Comparison of ENCODE assay signal across 10 cellular contexts in the genomic region with DNA sequence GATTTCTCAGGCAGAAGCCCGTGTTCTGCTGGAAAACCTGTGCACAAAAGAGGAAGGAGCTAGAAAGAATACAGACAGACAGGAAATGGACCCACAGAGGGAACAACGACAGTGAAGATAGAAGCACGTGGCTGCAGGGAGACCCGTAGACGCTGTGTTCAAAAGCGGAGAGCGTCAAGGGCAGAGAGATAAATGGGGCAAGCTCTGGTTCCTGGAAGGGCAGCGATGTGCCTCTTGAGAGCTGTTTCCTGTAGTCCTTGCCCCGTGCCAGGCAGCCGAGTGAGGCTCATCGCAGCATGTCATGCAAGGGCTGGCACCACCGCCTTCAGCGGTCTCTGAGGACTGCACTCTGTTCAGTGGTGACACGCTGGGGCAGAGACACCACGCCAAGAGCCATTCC. TPM values are rescaled to one million over a fixed set of nuclear protein-coding genes. Genes with fewer than 3 reads are reported as not detected.
A peak's percentile ranks its signal among the peaks of the same experiment; 100 is the strongest.
DNase-seq lines count a peak whose midpoint lies in the region; ATAC-seq and TF ChIP-seq lines count a peak whose summit lies in the region.
"Had no signal": no experiment of that assay in that cellular context is flagged by ENCODE, and none has a peak within 500 bp of the region (broad histone marks: within the 10 kb centered on the region; RNA-seq: fewer than 3 reads in every experiment).

No MANE protein-coding gene starts in this region.

- H3K27me3 Mint-ChIP-seq in H9 (ENCODE audit: low read depth) = no peaks in the 10 kb centered on the region
- no peaks in the 10 kb centered on the region for H3K27me3 Mint-ChIP-seq in WTC11 (ENCODE audit: low read depth)
- H3K27me3 Mint-ChIP-seq in MCF 10A (ENCODE audit: insufficient read depth, unreplicated experiment) = no peaks in the 10 kb centered on the region

- no peak overlapping the region for H3K9ac ChIP-seq in H9 (ENCODE audit: extremely low read depth, insufficient read length, low read length)
- no peak overlapping the region for H3K9ac ChIP-seq in mammary epithelial cell (ENCODE audit: insufficient read depth, low read length)

- peak; percentile 37 to 45 for DNase-seq in AML-193 (lab: John Stamatoyannopoulos, UW)
- no peak for DNase-seq in H9
- no peak for DNase-seq in WTC11 (ENCODE audit: low spot score)
- DNase-seq in left colon = no peak
- no peak for DNase-seq in central memory CD4-positive, alpha-beta T cell
- no peak for DNase-seq in MCF 10A (ENCODE audit: unreplicated experiment)
- DNase-seq in mammary epithelial cell = no peak
- DNase-seq: activated CD4-positive, alpha-beta T cell treated with anti-CD3 and anti-CD28 coated beads, Interleukin-2, amount 50 U/mL, for 1 hour had no signal

- POLR2A ChIA-PET in WTC11 (lab: Charles Lee) (interaction anchor here (0.7 kb wide), 1 partner anchor 1000 kb away, joined by 6 read pairs; no protein-coding TSS in a partner anchor), MCF 10A (lab: Yijun Ruan, JAX) (no interaction called here)

- no peak overlapping the region for H3K4me3 Mint-ChIP-seq in H9
- no peak overlapping the region for H3K4me3 Mint-ChIP-seq in WTC11
- H3K4me3 Mint-ChIP-seq in MCF 10A (ENCODE audit: unreplicated experiment) = no peak overlapping the region
- H3K4me3 Mint-ChIP-seq: central memory CD8-positive, alpha-beta T cell had no signal

- H4K91ac ChIP-seq in H9 (ENCODE audit: insufficient read length, low read depth, low read length) = no peak overlapping the region

- no peak overlapping the region for H3T11ph ChIP-seq in H9 (ENCODE audit: low read length)

- H3K4me2 ChIP-seq in H9 (ENCODE audit: insufficient read depth, insufficient read length, low read length) = no peak overlapping the region
- H3K4me2 ChIP-seq in mammary epithelial cell (ENCODE audit: insufficient read depth, low read depth, low read length) = no peak overlapping the region

- H4K8ac ChIP-seq in H9 (replicated peaks; ENCODE audit: insufficient read length, low read depth, low read length) = no peak overlapping the region

- H3K23ac ChIP-seq in H9 (ENCODE audit: insufficient read length, low read depth, low read length) = no peak overlapping the region

- no peak overlapping the region for H3K27ac ChIP-seq in H9 (ENCODE audit: insufficient read length, low read depth, low read length)
- H3K27ac ChIP-seq in layer of hippocampus (ENCODE audit: low read depth, low read length) = peak overlapping the region; percentile 2
- H3K27ac ChIP-seq in mammary epithelial cell (ENCODE audit: insufficient read depth, low read depth, low read length) = no peak overlapping the region

- H3K79me2 ChIP-seq in H9 (ENCODE audit: insufficient read depth, low read length) (no peaks in the 10 kb centered on the region), mammary epithelial cell (ENCODE audit: insufficient read depth, low read length) (no peaks in the 10 kb centered on the region)

- H3K27me3 ChIP-seq in H9 (ENCODE audit: insufficient read depth, low read length) (no peaks in the 10 kb centered on the region), layer of hippocampus (ENCODE audit: control insufficient read depth, insufficient read depth, low read length) (no peaks in the 10 kb centered on the region), mammary epithelial cell (ENCODE audit: insufficient read depth, low read length) (no peaks in the 10 kb centered on the region)

- no peak overlapping the region for H3K4me3 ChIP-seq in mammary epithelial cell (replicated peaks in 1 of 3; ENCODE audit: insufficient read depth in 1 of 3, low read depth in 2 of 3, low read length in 3 of 3)

- no peak overlapping the region for H2BK12ac ChIP-seq in H9 (ENCODE audit: insufficient read length, low read depth, low read length)

- H2BK120ac ChIP-seq in H9 (ENCODE audit: low read depth, low read length, poor library complexity, severe bottlenecking) = no peak overlapping the region

- H3K4me1 ChIP-seq in H9 (ENCODE audit: insufficient read depth, low read length) = peaks cover 4% of the 10 kb centered on the region; the same call in 1 of the 2 replicates
- no peaks in the 10 kb centered on the region for H3K4me1 ChIP-seq in mammary epithelial cell (ENCODE audit: insufficient read depth, low read length)

- no peaks in the 10 kb centered on the region for H4K20me1 ChIP-seq in H9 (ENCODE audit: control insufficient read depth, insufficient read depth, insufficient read length)
- H4K20me1 ChIP-seq in mammary epithelial cell (ENCODE audit: insufficient read depth, low read length) = no peaks in the 10 kb centered on the region

- ATAC-seq in WTC11 (no peak), left colon (no peak)

- 0 out of 4 replicates have a peak, but pooled peaks cover 5 to 8% of the 10 kb centered on the region in 2 experiments for H3K4me1 Mint-ChIP-seq in H9
- peaks cover 9% of the 10 kb centered on the region for H3K4me1 Mint-ChIP-seq in WTC11
- no peaks in the 10 kb centered on the region for H3K4me1 Mint-ChIP-seq in MCF 10A (ENCODE audit: insufficient read depth, unreplicated experiment)
- H3K4me1 Mint-ChIP-seq: central memory CD8-positive, alpha-beta T cell had no signal

- no peaks in the 10 kb centered on the region for H3K23me2 ChIP-seq in H9 (ENCODE audit: insufficient read length, low read depth, low read length, poor library complexity, severe bottlenecking)

- dilution Hi-C loops in mammary epithelial cell (cut with HindIII; ENCODE audit: low sequenced_read_pairs) = no loop called here

- no peak overlapping the region for H4K5ac ChIP-seq in H9 (ENCODE audit: insufficient read length, low read depth, low read length)

- no peak overlapping the region for H3K18ac ChIP-seq in H9 (ENCODE audit: insufficient read length, low read depth, low read length)

- TF ChIP-seq CTCF in H9 (conservative IDR thresholded peaks at IDR 0.05) (no peak), WTC11 (IDR thresholded peaks at IDR 0.05) (no peak), MCF 10A (IDR thresholded peaks at IDR 0.05; ENCODE audit: unreplicated experiment) (no peak), mammary epithelial cell (conservative IDR thresholded peaks at IDR 0.05 in 1 of 2, IDR thresholded peaks at IDR 0.05 in 1 of 2; ENCODE audit: extremely low read depth in 1 of 2, insufficient read depth in 1 of 2, low read depth in 1 of 2, low read length in 2 of 2) (no peak)

- in situ Hi-C loops in mammary epithelial cell (cut with MboI; ENCODE audit: low sequenced_read_pairs in 2 of 2) = no loop called here

- H3K56ac ChIP-seq in H9 (ENCODE audit: insufficient read length, low read depth, low read length) = no peak overlapping the region

- peaks cover 0 to 2% (median 2%) of the 10 kb centered on the region in 3 experiments; a peak in 4 of 7 replicates for H3K36me3 Mint-ChIP-seq in H9 (ENCODE audit: insufficient read depth in 1 of 3, low read depth in 3 of 3)
- peaks cover 10% of the 10 kb centered on the region for H3K36me3 Mint-ChIP-seq in WTC11
- peaks cover 19% of the 10 kb centered on the region for H3K36me3 Mint-ChIP-seq in MCF 10A (ENCODE audit: insufficient read depth, unreplicated experiment)

- CTCF ChIA-PET in WTC11 (lab: Charles Lee) (interaction anchor here (0.5 to 1.5 kb wide), 4 partner anchors 9 to 328 kb away, joined by 3 to 6 read pairs (median 5); no protein-coding TSS in a partner anchor), MCF 10A (lab: Yijun Ruan, JAX) (no interaction called here), mammary epithelial cell (lab: Charles Lee; ENCODE audit: low non-redundant PET) (no interaction called here)

- H2BK15ac ChIP-seq in H9 (ENCODE audit: low read depth, low read length) = no peak overlapping the region

- H3K79me1 ChIP-seq in H9 (ENCODE audit: insufficient read depth, low read depth, low read length, poor library complexity, severe bottlenecking) = no peaks in the 10 kb centered on the region

- H2AFZ ChIP-seq in H9 (ENCODE audit: low read length) = no peak overlapping the region
- H2AFZ ChIP-seq in mammary epithelial cell (ENCODE audit: low read depth, low read length) = no peak overlapping the region

- H3K9me3 Mint-ChIP-seq in H9 (no peaks in the 10 kb centered on the region), WTC11 (no peaks in the 10 kb centered on the region), MCF 10A (ENCODE audit: unreplicated experiment) (no peaks in the 10 kb centered on the region)
- H3K9me3 Mint-ChIP-seq: central memory CD8-positive, alpha-beta T cell had no signal

- no peaks in the 10 kb centered on the region for H3K36me3 ChIP-seq in mammary epithelial cell (ENCODE audit: insufficient read depth, low read length)

- H3K9me3 ChIP-seq in H9 (ENCODE audit: control insufficient read depth, low read depth, low read length) = no peaks in the 10 kb centered on the region
- H3K9me3 ChIP-seq in mammary epithelial cell (replicated peaks; ENCODE audit: insufficient read depth, low read length) = no peaks in the 10 kb centered on the region

- no peak overlapping the region for H2BK20ac ChIP-seq in H9 (ENCODE audit: low read depth, low read length, poor library complexity, severe bottlenecking)

- H3K27ac Mint-ChIP-seq in H9 (peak overlapping the region; percentile 2 to 68 (median 45); a peak in 2 of 7 replicates), WTC11 (peak overlapping the region; percentile 75), MCF 10A (ENCODE audit: low read depth, unreplicated experiment) (no peak overlapping the region)

- H3K14ac ChIP-seq in H9 (ENCODE audit: insufficient read depth, low read length) = peak overlapping the region; percentile 58

- H2BK5ac ChIP-seq in H9 (ENCODE audit: insufficient read length, low read length) = no peak overlapping the region

- WGBS in H9 (ENCODE audit: extremely low coverage, insufficient read length, low lambda C conversion rate) = no CpG with 5 or more reads among the region's 15 CpGs
- 91% methylated on average over 15 of the region's 15 CpGs for WGBS in mammary epithelial cell (ENCODE audit: low coverage, missing lambda C conversion rate)

- BruUV-seq in MCF 10A (replicated peaks; lab: Mats Ljungman, UMichigan) (no TSS peak), mammary epithelial cell (replicated peaks; lab: Mats Ljungman, UMichigan) (no TSS peak)

- intact Hi-C loops in left colon (cut with DNase I, micrococcal nuclease) (no loop called here), MCF 10A (cut with micrococcal nuclease) (no loop called here), mammary epithelial cell (cut with micrococcal nuclease) (no loop called here)

- no peak overlapping the region for H2AK5ac ChIP-seq in H9 (ENCODE audit: insufficient read length, low read length)

- H3K4ac ChIP-seq in H9 (ENCODE audit: low read depth, low read length) = no peak overlapping the region

TF ChIP-seq in WTC11, 78 proteins besides CTCF, POLR2A, EP300 and RAD21 (continues in another document):
- TF ChIP-seq ZNF423 (CRISPR knock-in tag; IDR thresholded peaks at IDR 0.05) (no peak), TEAD1 (CRISPR knock-in tag; IDR thresholded peaks at IDR 0.05) (no peak)

RNA-seq across cellular contexts. Expression of gene CACNG5, which starts 43.6 kb away (rescaled TPM):
- 1.2 and 1.6 TPM in 2 replicates for total RNA-seq in H9 (2021)
- 1.9 to 3.1 TPM (median 2.8 TPM) in 3 replicates for total RNA-seq in WTC11 (2021)
- total RNA-seq in left colon = not detected
- not detected in 2 replicates for total RNA-seq in MCF 10A (2022)
- not detected for total RNA-seq in mammary epithelial cell
- polyA plus RNA-seq in mammary epithelial cell = not detected
- not detected for polyA minus RNA-seq in mammary epithelial cell

Comparison
In these comparisons a context has a peak if more than half of its experiments do, and no peak if none do; other contexts are left out.
1. DNase-seq: peak in AML-193 (2 of 2); none in H9 (single experiment), WTC11 (single experiment), left colon (0 of 2), central memory CD4-positive, alpha-beta T cell (single experiment), MCF 10A (single experiment) and mammary epithelial cell (single experiment).